ENCODE assay signal across 9 cellular contexts in genomic region chr1:14924455-14925325, GRCh38.
DNase-seq lines count a peak whose midpoint lies in the region; ATAC-seq and TF ChIP-seq lines count a peak whose summit lies in the region.
"Had no signal": no experiment of that assay in that cellular context is flagged by ENCODE, and none has a peak within 500 bp of the region (broad histone marks: within the 10 kb centered on the region; RNA-seq: fewer than 3 reads in every experiment).

No MANE protein-coding gene starts in this region.

- peak overlapping the region; percentile 79 for H3K4me3 ChIP-seq in WI38 (ENCODE audit: low read depth, low read length)
- H3K4me3 ChIP-seq in urinary bladder (ENCODE audit: low read depth, low read length): peak overlapping the region; percentile 68

- no peaks in the 10 kb centered on the region for H3K36me3 ChIP-seq in urinary bladder (ENCODE audit: insufficient read depth)

- no peak for TF ChIP-seq CTCF in WI38 (IDR thresholded peaks at IDR 0.05; ENCODE audit: low read depth, low read length)

- WGBS in urinary bladder: under 1% methylated on average over 93 of the region's 93 CpGs

- ATAC-seq in GM21381 (IDR thresholded peaks at IDR 0.05; ENCODE audit: unreplicated experiment) (peak; percentile 11), esophagus mucosa (peak; percentile 57), GM21825 (IDR thresholded peaks at IDR 0.05; ENCODE audit: unreplicated experiment) (no peak)

- H3K27ac ChIP-seq in urinary bladder (ENCODE audit: low read depth): no peak overlapping the region
- H3K27ac ChIP-seq: KMS-11 had no signal

- no peaks in the 10 kb centered on the region for H3K4me1 ChIP-seq in urinary bladder (ENCODE audit: insufficient read depth)

- DNase-seq in Ammon's horn (ENCODE audit: low spot score): peak; percentile 46
- DNase-seq in mucosa of gallbladder (ENCODE audit: low spot score): peak; percentile 49
- DNase-seq in NOMO-1 treated with DMSO at 0.1 percent for 48 hours (lab: John Stamatoyannopoulos, UW; ENCODE audit: unreplicated experiment): no peak
